In the genomic region with DNA sequence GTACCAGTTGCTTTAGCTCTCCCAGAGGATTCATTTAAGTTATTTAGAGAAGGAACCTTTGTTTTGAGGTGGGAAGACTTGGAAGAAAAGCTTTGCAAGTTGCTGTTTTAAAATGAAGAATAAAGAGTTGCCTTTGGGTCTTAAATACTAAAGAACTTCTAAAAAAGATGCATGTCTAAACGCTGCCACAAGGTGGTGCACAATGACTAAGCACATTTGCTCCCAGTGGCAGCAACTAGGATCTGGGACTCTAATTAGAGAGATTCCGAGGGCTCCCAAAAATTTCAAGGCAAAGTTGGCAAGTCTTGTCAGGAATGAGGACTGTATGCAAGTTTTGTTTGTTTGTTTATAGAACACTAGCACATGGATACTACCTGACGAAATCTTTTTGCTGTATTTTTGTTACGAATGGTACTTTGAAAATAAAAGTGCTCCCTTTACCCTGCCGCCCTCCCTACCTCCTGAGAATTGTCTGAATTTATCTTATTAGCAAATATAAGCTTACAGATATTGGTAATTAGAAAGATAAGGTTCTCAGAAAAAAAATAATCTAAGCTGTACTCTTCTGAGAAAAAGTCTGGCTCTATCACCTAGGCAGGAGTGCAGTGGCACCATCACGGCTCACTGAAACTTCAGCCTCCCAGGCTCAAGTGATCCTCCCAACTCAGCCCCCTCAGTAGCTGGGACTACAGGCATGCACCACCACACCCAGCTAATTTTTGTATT, we compare ENCODE assay signal across 7 cellular contexts.
DNase-seq lines count a peak whose midpoint lies in the region; ATAC-seq, FAIRE-seq and TF ChIP-seq lines count a peak whose summit lies in the region.

No MANE protein-coding gene starts in this region.

- H3K27ac ChIP-seq in endothelial cell of umbilical vein (ENCODE audit: insufficient read depth, low read depth, low read length): no peak overlapping the region

- H3K27me3 ChIP-seq in endothelial cell of umbilical vein (ENCODE audit: control insufficient read depth in 2 of 2, insufficient read depth in 2 of 2, low read length in 2 of 2): peaks cover 5 to 7% of the 10 kb centered on the region in 2 experiments

- no peaks in the 10 kb centered on the region for H3K9me3 ChIP-seq in endothelial cell of umbilical vein (replicated peaks; ENCODE audit: control insufficient read depth, insufficient read depth, low read length)

- peak overlapping the region; percentile 42 for H3K27ac Mint-ChIP-seq in stimulated activated naive CD8-positive, alpha-beta T cell treated with anti-CD3 and anti-CD28 coated beads, Interleukin-15, Interleukin-2, amounts not matched to agents 100 ng/mL and 50 ng/mL, for 24 hours

- H3K4me3 Mint-ChIP-seq in stimulated activated naive CD8-positive, alpha-beta T cell treated with anti-CD3 and anti-CD28 coated beads, Interleukin-15, Interleukin-2, amounts not matched to agents 100 ng/mL and 50 ng/mL, for 24 hours: no peak overlapping the region

- H3K4me1 Mint-ChIP-seq in stimulated activated naive CD8-positive, alpha-beta T cell treated with anti-CD3 and anti-CD28 coated beads, Interleukin-15, Interleukin-2, amounts not matched to agents 100 ng/mL and 50 ng/mL, for 24 hours (ENCODE audit: low read depth): no peaks in the 10 kb centered on the region

- intact Hi-C loops in endothelial cell of umbilical vein (cut with micrococcal nuclease): loop anchor here (1.0 to 10.0 kb wide), 5 partner anchors 119 to 1238 kb away; no protein-coding TSS in a partner anchor

- H3K36me3 ChIP-seq in endothelial cell of umbilical vein (ENCODE audit: control insufficient read depth in 2 of 2, extremely low read depth in 1 of 2, insufficient read depth in 2 of 2, low read length in 2 of 2): no peaks in the 10 kb centered on the region

- peaks cover 5% of the 10 kb centered on the region for H3K27me3 Mint-ChIP-seq in stimulated activated naive CD8-positive, alpha-beta T cell treated with anti-CD3 and anti-CD28 coated beads, Interleukin-15, Interleukin-2, amounts not matched to agents 100 ng/mL and 50 ng/mL, for 24 hours

- H2AFZ ChIP-seq in endothelial cell of umbilical vein (ENCODE audit: low read depth, low read length): peak overlapping the region; percentile 23

- H3K9me3 Mint-ChIP-seq in stimulated activated naive CD8-positive, alpha-beta T cell treated with anti-CD3 and anti-CD28 coated beads, Interleukin-15, Interleukin-2, amounts not matched to agents 100 ng/mL and 50 ng/mL, for 24 hours: no peaks in the 10 kb centered on the region

- CTCF ChIA-PET in GM10248 (lab: Yijun Ruan, JAX) (interaction anchor here (0.6 to 3.8 kb wide), 13 partner anchors 11 to 1008 kb away, joined by 3 to 41 read pairs (median 3); no protein-coding TSS in a partner anchor), endothelial cell of umbilical vein (lab: Charles Lee) (interaction anchor here (0.6 to 2.8 kb wide), 9 partner anchors 116 to 1008 kb away, joined by 3 to 19 read pairs (median 5); a partner anchor contains a TSS)

- no peaks in the 10 kb centered on the region for H3K79me2 ChIP-seq in endothelial cell of umbilical vein (ENCODE audit: control insufficient read depth, insufficient read depth, low read length)

- no peaks in the 10 kb centered on the region for H3K9me1 ChIP-seq in endothelial cell of umbilical vein (replicated peaks; ENCODE audit: control insufficient read depth, extremely low read depth, insufficient read depth, low read length)

- no peak overlapping the region for H3K4me3 ChIP-seq in endothelial cell of umbilical vein (replicated peaks in 1 of 3; ENCODE audit: insufficient read depth in 1 of 3, low read depth in 1 of 3, low read length in 3 of 3)

- POLR2A ChIA-PET in GM10248 (lab: Yijun Ruan, JAX) (no interaction called here), endothelial cell of umbilical vein (lab: Charles Lee) (no interaction called here)

- no peak for TF ChIP-seq POLR2A in endothelial cell of umbilical vein (IDR thresholded peaks at IDR 0.05; ENCODE audit: low read depth, low read length)

- dilution Hi-C loops in endothelial cell of umbilical vein (cut with MboI; ENCODE audit: extremely low pct_ligation_motif_present, low sequenced_read_pairs): no loop called here

- H3K4me2 ChIP-seq in endothelial cell of umbilical vein (ENCODE audit: insufficient read depth, low read length): peak overlapping the region; percentile 13

- H3K36me3 Mint-ChIP-seq in stimulated activated naive CD8-positive, alpha-beta T cell treated with anti-CD3 and anti-CD28 coated beads, Interleukin-15, Interleukin-2, amounts not matched to agents 100 ng/mL and 50 ng/mL, for 24 hours (ENCODE audit: low read depth): no peaks in the 10 kb centered on the region

- ATAC-seq in HG02759 (IDR thresholded peaks at IDR 0.05; ENCODE audit: unreplicated experiment): peak; percentile 73

- FAIRE-seq in endothelial cell of umbilical vein (lab: Jason Lieb, UNC): peak; percentile 77

- TF ChIP-seq CTCF in GM10248 (IDR thresholded peaks at IDR 0.05; ENCODE audit: control extremely low read depth, extremely low read depth, low read depth, missing control alignments) (peak; percentile 83), endothelial cell of umbilical vein (IDR thresholded peaks at IDR 0.05; ENCODE audit: extremely low read depth in 1 of 2, insufficient read depth in 1 of 2, low read depth in 1 of 2, low read length in 2 of 2) (peak; percentile 64 to 66)

- peak; percentile 45 for DNase-seq in GM10248 (ENCODE audit: extremely low spot score)
- DNase-seq in NCI-H226: peak; percentile 27
- peak; percentile 55 for DNase-seq in activated CD4-positive, alpha-beta T cell treated with anti-CD3 and anti-CD28 coated beads for 48 hours
- DNase-seq in endothelial cell of umbilical vein (ENCODE audit: low read depth, low spot score): peak; percentile 69
- peak; percentile 69 for DNase-seq in middle frontal gyrus (ENCODE audit: extremely low spot score, low spot score)

- H4K20me1 ChIP-seq in endothelial cell of umbilical vein (replicated peaks; ENCODE audit: control insufficient read depth, extremely low read depth, insufficient read depth, low read length): no peaks in the 10 kb centered on the region

- no peaks in the 10 kb centered on the region for H3K4me1 ChIP-seq in endothelial cell of umbilical vein (ENCODE audit: control insufficient read depth, extremely low read depth, insufficient read depth, low read length)

- no peak overlapping the region for H3K9ac ChIP-seq in endothelial cell of umbilical vein (replicated peaks; ENCODE audit: extremely low read depth, insufficient read depth, low read length)

- BruUV-seq in endothelial cell of umbilical vein (replicated peaks; lab: Mats Ljungman, UMichigan): no TSS peak

TF ChIP-seq in endothelial cell of umbilical vein, 7 proteins besides CTCF, POLR2A, EP300 and RAD21:
- TF ChIP-seq GATA2 (IDR thresholded peaks at IDR 0.05; ENCODE audit: insufficient read depth, insufficient read length, low read depth, low read length): no peak
- no peak for TF ChIP-seq FOS (IDR thresholded peaks at IDR 0.05; ENCODE audit: borderline replicate concordance, insufficient read depth, low read length)
- TF ChIP-seq, protein P1, sequence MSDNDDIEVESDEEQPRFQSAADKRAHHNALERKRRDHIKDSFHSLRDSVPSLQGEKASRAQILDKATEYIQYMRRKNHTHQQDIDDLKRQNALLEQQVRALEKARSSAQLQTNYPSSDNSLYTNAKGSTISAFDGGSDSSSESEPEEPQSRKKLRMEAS (IDR thresholded peaks at IDR 0.05; ENCODE audit: insufficient read depth, insufficient read length): no peak
- TF ChIP-seq POLR2AphosphoS5 (IDR thresholded peaks at IDR 0.05; ENCODE audit: insufficient read depth, low read depth, low read length): no peak
